ENCODE assay signal across 8 cellular contexts in the genomic region with DNA sequence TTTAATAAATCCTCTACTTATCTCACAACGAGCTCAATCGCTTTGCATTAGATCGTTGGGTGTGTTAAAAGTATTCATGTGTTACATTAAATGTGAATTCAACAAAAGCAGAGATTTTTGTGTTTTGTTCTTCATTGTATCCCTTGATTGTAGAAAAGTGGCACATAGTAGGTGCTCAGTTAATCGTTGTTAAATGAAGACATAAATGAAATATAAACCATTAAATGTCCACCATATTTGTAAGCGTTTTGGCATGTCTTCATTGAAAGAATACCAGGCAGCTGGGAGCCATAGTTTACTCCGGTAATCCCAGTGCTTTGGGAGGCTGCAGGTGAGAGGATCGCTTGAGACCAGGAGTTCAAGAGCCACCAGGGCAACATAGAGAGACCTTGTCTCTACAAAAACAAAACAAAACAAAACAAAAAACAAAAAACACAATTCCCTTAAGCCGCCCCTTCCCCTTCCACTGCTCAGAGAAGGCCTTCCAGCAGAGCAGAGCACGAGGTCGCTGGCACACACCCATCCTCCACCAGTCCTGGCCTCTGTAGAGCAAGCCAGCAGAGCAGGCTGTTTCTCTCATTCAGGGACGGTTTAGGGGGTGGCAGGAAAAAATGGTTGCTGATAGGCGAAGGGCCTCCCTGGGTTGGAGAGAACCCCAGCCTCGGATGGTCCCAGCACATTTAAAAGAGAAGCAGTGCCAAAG. TPM values are rescaled to one million over a fixed set of nuclear protein-coding genes. Genes with fewer than 3 reads are reported as not detected.
A peak's percentile ranks its signal among the peaks of the same experiment; 100 is the strongest.
DNase-seq lines count a peak whose midpoint lies in the region; ATAC-seq, FAIRE-seq and TF ChIP-seq lines count a peak whose summit lies in the region.

No MANE protein-coding gene starts in this region.

- peaks cover 26% of the 10 kb centered on the region for H3K79me2 ChIP-seq in astrocyte (ENCODE audit: insufficient read depth, low read length)

- TF ChIP-seq CTCF in astrocyte (IDR thresholded peaks at IDR 0.05; ENCODE audit: insufficient read depth, low read depth, low read length) = no peak

- no peaks in the 10 kb centered on the region for H3K27me3 Mint-ChIP-seq in astrocyte (ENCODE audit: low read depth, unreplicated experiment)

- H3K4me1 ChIP-seq in astrocyte (ENCODE audit: insufficient read depth, low read length) (peaks cover 26% of the 10 kb centered on the region), subcutaneous abdominal adipose tissue (ENCODE audit: control insufficient read depth in 5 of 5, insufficient read depth in 5 of 5, low read length in 5 of 5) (peaks cover 4 to 48% (median 43%) of the 10 kb centered on the region in 5 donors)

- H3K27ac ChIP-seq in astrocyte (ENCODE audit: low read depth, low read length) (peak overlapping the region; percentile 79), subcutaneous abdominal adipose tissue (ENCODE audit: low read depth, low read length) (peak overlapping the region; percentile 82)

- H4K20me1 ChIP-seq in astrocyte (ENCODE audit: insufficient read depth, low read length) = peaks cover 9% of the 10 kb centered on the region

- H3K9ac ChIP-seq in astrocyte (ENCODE audit: low read length) (peak overlapping the region; percentile 83), subcutaneous abdominal adipose tissue (ENCODE audit: low read length in 5 of 5) (peak overlapping the region in 4 of 5 donors; percentile 74 to 88 (median 80))

- peaks cover 6% of the 10 kb centered on the region for H3K36me3 Mint-ChIP-seq in astrocyte (ENCODE audit: low read depth, unreplicated experiment)

- H3K4me1 Mint-ChIP-seq in astrocyte (ENCODE audit: low read depth, unreplicated experiment) = peaks cover 13% of the 10 kb centered on the region

- ATAC-seq in HG02642 (IDR thresholded peaks at IDR 0.05; ENCODE audit: poor library complexity, unreplicated experiment) = peak; percentile 34
- ATAC-seq in left lobe of liver = peak; percentile 51

- no peaks in the 10 kb centered on the region for H3K9me3 Mint-ChIP-seq in astrocyte (ENCODE audit: unreplicated experiment)

- peak overlapping the region; percentile 90 for H2AFZ ChIP-seq in astrocyte (ENCODE audit: low read depth, low read length)

- H3K36me3 ChIP-seq in astrocyte (ENCODE audit: insufficient read depth, low read length) = no peaks in the 10 kb centered on the region
- H3K36me3 ChIP-seq in subcutaneous abdominal adipose tissue (ENCODE audit: control insufficient read depth in 5 of 5, insufficient read depth in 5 of 5, low read length in 5 of 5) = no peaks in the 10 kb centered on the region

- H3K4me3 ChIP-seq in astrocyte (ENCODE audit: insufficient read depth, low read depth, low read length) = peak overlapping the region; percentile 65
- H3K4me3 ChIP-seq in subcutaneous abdominal adipose tissue (ENCODE audit: low read depth in 1 of 5, low read length in 5 of 5) = peak overlapping the region; percentile 69 to 85 (median 77)

- DNase-seq in NCI-H2227 (lab: John Stamatoyannopoulos, UW; ENCODE audit: unreplicated experiment) = peak; percentile 27
- DNase-seq in NCI-H2227 treated with DMSO at 0.1 percent for 48 hours (lab: John Stamatoyannopoulos, UW) = no peak
- peak; percentile 48 for DNase-seq in NOMO-1 treated with DMSO at 0.1 percent for 48 hours (lab: John Stamatoyannopoulos, UW; ENCODE audit: unreplicated experiment)
- no peak for DNase-seq in astrocyte (ENCODE audit: low read depth)
- DNase-seq in left lobe of liver (ENCODE audit: low spot score) = peak; percentile 74
- DNase-seq in RCC 7860 (ENCODE audit: low spot score) = no peak

- peak overlapping the region; percentile 89 for H3K27ac Mint-ChIP-seq in astrocyte (ENCODE audit: unreplicated experiment)

- no peak for FAIRE-seq in astrocyte (lab: Jason Lieb, UNC)
- FAIRE-seq in RCC 7860 (lab: Jason Lieb, UNC) = no peak

- no peaks in the 10 kb centered on the region for H3K27me3 ChIP-seq in astrocyte (ENCODE audit: insufficient read depth, low read length)
- H3K27me3 ChIP-seq in subcutaneous abdominal adipose tissue (ENCODE audit: control insufficient read depth in 5 of 5, insufficient read depth in 4 of 5, low read length in 5 of 5) = no peaks in the 10 kb centered on the region

- H3K4me2 ChIP-seq in astrocyte (ENCODE audit: low read length) = peak overlapping the region; percentile 83

- peak overlapping the region; percentile 89 for H3K4me3 Mint-ChIP-seq in astrocyte (ENCODE audit: unreplicated experiment)

- H3K9me3 ChIP-seq in astrocyte (ENCODE audit: insufficient read depth, low read depth, low read length) = no peaks in the 10 kb centered on the region
- H3K9me3 ChIP-seq in subcutaneous abdominal adipose tissue (ENCODE audit: control insufficient read depth in 5 of 5, low read length in 5 of 5) = no peaks in the 10 kb centered on the region

RNA-seq across cellular contexts. Expression of a gene that starts 0.7 kb away (rescaled TPM):
- total RNA-seq in astrocyte = 67.2 and 77.4 TPM in 2 replicates
- total RNA-seq in left lobe of liver = 34.7 TPM

RNA-seq across cellular contexts. Expression of a gene that starts 1.4 kb away (rescaled TPM):
- 2.8 and 3.3 TPM in 2 replicates for total RNA-seq in astrocyte
- 1.1 TPM for total RNA-seq in left lobe of liver

Comparison
In these comparisons a context has a peak if more than half of its experiments do, and no peak if none do; other contexts are left out.
1. DNase-seq: peak in NCI-H2227 (single experiment), NOMO-1 treated with DMSO at 0.1 percent for 48 hours (single experiment) and left lobe of liver (single experiment); none in NCI-H2227 treated with DMSO at 0.1 percent for 48 hours (single experiment), astrocyte (single experiment) and RCC 7860 (single experiment).